ENCODE assay signal across 7 cellular contexts in the genomic region with DNA sequence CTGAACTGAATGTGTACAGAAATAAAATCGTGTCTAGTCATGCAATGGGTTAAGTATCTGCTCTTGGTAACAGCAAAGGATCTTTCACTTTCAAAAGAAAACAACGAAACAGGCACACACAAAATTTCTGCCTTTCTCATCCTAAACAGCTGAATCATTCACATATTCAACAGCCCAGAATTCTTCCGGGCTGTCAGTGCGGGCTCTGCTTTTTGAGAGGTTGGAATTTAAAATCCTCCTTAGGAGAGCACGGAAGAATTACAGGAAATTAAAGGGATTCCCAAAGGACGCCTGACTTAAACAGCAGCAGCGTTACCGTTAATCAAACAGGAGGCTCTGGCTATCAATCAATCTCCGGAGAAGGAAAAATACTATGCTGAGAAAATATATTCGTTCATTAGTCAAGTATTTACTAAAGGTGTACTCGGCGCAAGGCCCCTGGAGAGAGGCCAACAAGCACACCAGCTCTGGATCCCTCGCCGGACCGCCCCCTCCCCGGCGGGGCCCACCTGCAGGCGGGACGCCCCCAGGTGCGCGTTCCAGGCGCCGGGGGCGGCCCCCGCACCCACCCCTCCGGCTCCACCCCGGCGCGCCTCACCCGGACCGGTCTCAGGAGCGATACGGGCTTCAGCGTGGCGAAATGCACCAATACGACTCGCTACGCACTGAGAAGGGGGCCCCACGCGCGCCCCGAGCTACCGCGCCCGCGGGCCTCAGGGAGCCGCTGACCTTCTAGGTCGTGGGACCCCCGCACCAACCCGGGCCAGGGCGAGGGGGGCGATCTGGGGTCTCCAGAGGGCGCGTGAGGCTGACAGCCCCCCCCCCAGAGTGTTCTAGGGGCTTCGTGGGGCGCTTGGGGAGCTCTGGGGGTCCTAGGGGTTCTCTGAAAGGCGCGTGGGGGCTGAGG. TPM values are rescaled to one million over a fixed set of nuclear protein-coding genes. Genes with fewer than 3 reads are reported as not detected.
DNase-seq lines count a peak whose midpoint lies in the region; ATAC-seq and TF ChIP-seq lines count a peak whose summit lies in the region.

No MANE protein-coding gene starts in this region.

- peak overlapping the region; percentile 91 for H3K4me3 ChIP-seq in SU-DHL-6 (ENCODE audit: insufficient read depth, low read length, poor library complexity, severe bottlenecking)

- no peaks in the 10 kb centered on the region for H3K9me2 ChIP-seq in SU-DHL-6 (replicated peaks; ENCODE audit: insufficient read depth, low read length)

- no peaks in the 10 kb centered on the region for H3K9me3 ChIP-seq in SU-DHL-6 (ENCODE audit: insufficient read depth, low read length)

- peaks cover 51% of the 10 kb centered on the region for H3K79me2 ChIP-seq in SU-DHL-6 (ENCODE audit: insufficient read depth, low read length)

- 1 to 3% (median 2%) methylated on average over 55 to 58 of the region's 58 CpGs for WGBS in adipose tissue, 3 donors

- H3K27me3 ChIP-seq in SU-DHL-6 (ENCODE audit: low read length), result no peaks in the 10 kb centered on the region

- DNase-seq in left ventricle myocardium superior (peak; percentile 63), putamen (ENCODE audit: low spot score) (peak; percentile 18), cerebellar nuclear complex (lab: John Stamatoyannopoulos, UW) (no peak)

- H2AFZ ChIP-seq in SU-DHL-6 (ENCODE audit: low read depth, low read length, severe bottlenecking), result peak overlapping the region; percentile 68

- TF ChIP-seq CTCF in SU-DHL-6 (IDR thresholded peaks at IDR 0.05; ENCODE audit: insufficient read depth, low read length, poor library complexity, severe bottlenecking), result no peak

- intact Hi-C loops in left ventricle myocardium superior (cut with micrococcal nuclease), result loop anchor here (10.0 kb wide), 1 partner anchor 55 kb away; a partner anchor contains a TSS

- peak overlapping the region; percentile 80 for H3K4me2 ChIP-seq in SU-DHL-6 (ENCODE audit: low read depth, low read length, poor library complexity, severe bottlenecking)

- peak overlapping the region; percentile 99 for H3K9ac ChIP-seq in SU-DHL-6 (ENCODE audit: low read length)

- H3K36me3 ChIP-seq in SU-DHL-6 (ENCODE audit: low read length), result no peaks in the 10 kb centered on the region

- ATAC-seq in GM18498 (IDR thresholded peaks at IDR 0.05; ENCODE audit: unreplicated experiment), result peak; percentile 42
- ATAC-seq in HG03280 (IDR thresholded peaks at IDR 0.05; ENCODE audit: unreplicated experiment), result peak; percentile 32
- ATAC-seq in left ventricle myocardium superior, result peak; percentile 68

- H3K27ac ChIP-seq in SU-DHL-6 (ENCODE audit: low read depth, low read length), result peak overlapping the region; percentile 44
- H3K27ac ChIP-seq in adipose tissue (ENCODE audit: low read depth, low read length), result peak overlapping the region; percentile 80

- no peaks in the 10 kb centered on the region; the same call in 1 of the 2 replicates for H4K20me1 ChIP-seq in SU-DHL-6 (ENCODE audit: low read depth, low read length)

- H3F3A ChIP-seq in SU-DHL-6 (ENCODE audit: insufficient read depth), result peaks cover 5% of the 10 kb centered on the region; the same call in 1 of the 2 replicates

RNA-seq across cellular contexts. Expression of a gene that starts 1.0 kb away (rescaled TPM):
- polyA plus RNA-seq in adipose tissue, result 1 to 10 TPM; 2.6 to 7.6 (median 3.8) TPM
- 6.0 TPM for total RNA-seq in left ventricle myocardium superior

RNA-seq across cellular contexts. Expression of a gene that starts 19.2 kb away (rescaled TPM):
- polyA plus RNA-seq in adipose tissue, result not detected
- not detected for total RNA-seq in left ventricle myocardium superior

RNA-seq across cellular contexts. Expression of a gene that starts 32.4 kb away (rescaled TPM):
- not detected for polyA plus RNA-seq in adipose tissue
- not detected for total RNA-seq in left ventricle myocardium superior

RNA-seq across cellular contexts. Expression of a gene that starts 58.3 kb away (rescaled TPM):
- 10 to 100 TPM in 1 of 3 donors, 1 to 10 TPM in 2; 4.8 to 29.1 (median 7.0) TPM for polyA plus RNA-seq in adipose tissue
- 26.7 TPM for total RNA-seq in left ventricle myocardium superior

Comparison
In these comparisons a context has a peak if more than half of its experiments do, and no peak if none do; other contexts are left out.
1. DNase-seq: peak in left ventricle myocardium superior (single experiment) and putamen (single experiment); none in cerebellar nuclear complex (0 of 2).
2. Peak in every context shown above with its lines, with median percentiles within 50 percentile points of each other: ATAC-seq.